Comparison of ENCODE assay signal across 17 cellular contexts in genomic region chr1:102435483-102435882, GRCh38.
"Had no signal": no experiment of that assay in that cellular context is flagged by ENCODE, and none has a peak within 500 bp of the region (broad histone marks: within the 10 kb centered on the region; RNA-seq: fewer than 3 reads in every experiment).

No MANE protein-coding gene starts in this region.

- H3K9me3 ChIP-seq: adrenal gland, gastrocnemius medialis, tibial artery had no signal

- H3K4me3 ChIP-seq: adrenal gland, breast epithelium, coronary artery, gastrocnemius medialis, heart left ventricle, left ventricle myocardium inferior, tibial artery had no signal

- ATAC-seq: activated naive CD4-positive, alpha-beta T cell treated with anti-CD3 and anti-CD28 coated beads, Interleukin-2, amount 50 U/mL, for 72 hours; activated T-cell treated with anti-CD3 and anti-CD28 coated beads, Interleukin-2, amount 50 U/mL, for 72 hours; gastrocnemius medialis; heart left ventricle; stimulated activated naive CD8-positive, alpha-beta T cell treated with anti-CD3 and anti-CD28 coated beads, Interleukin-15, Interleukin-2, amounts not matched to agents 100 U/mL and 50 U/mL, for 24 hours had no signal

- H3K27ac Mint-ChIP-seq: activated naive CD4-positive, alpha-beta T cell treated with anti-CD3 and anti-CD28 coated beads, Interleukin-2, amount 50 U/mL, for 72 hours; activated T-cell treated with anti-CD3 and anti-CD28 coated beads, Interleukin-2, amount 50 U/mL, for 72 hours had no signal

- H3K36me3 Mint-ChIP-seq: activated naive CD4-positive, alpha-beta T cell treated with anti-CD3 and anti-CD28 coated beads, Interleukin-2, amount 50 U/mL, for 72 hours had no signal

- H3K4me3 Mint-ChIP-seq: activated T-cell treated with anti-CD3 and anti-CD28 coated beads, Interleukin-2, amount 50 U/mL, for 72 hours had no signal

- H3K27me3 ChIP-seq: adrenal gland, breast epithelium, gastrocnemius medialis, heart left ventricle, tibial artery had no signal

- H3K4me1 ChIP-seq: adrenal gland, breast epithelium, gastrocnemius medialis, heart left ventricle, left ventricle myocardium inferior, tibial artery had no signal

- H3K36me3 ChIP-seq: adrenal gland, breast epithelium, gastrocnemius medialis, heart left ventricle, left ventricle myocardium inferior, tibial artery had no signal

- H3K27ac ChIP-seq: adrenal gland, breast epithelium, coronary artery, gastrocnemius medialis, heart left ventricle, left ventricle myocardium inferior, tibial artery, VCaP had no signal

- DNase-seq: activated CD4-positive, alpha-beta T cell treated with anti-CD3 and anti-CD28 coated beads for 1 hour; activated gamma-delta T cell treated with Interleukin-2 at 50 U/mL for 16 hours; activated T-cell treated with anti-CD3 and anti-CD28 coated beads, Interleukin-2, amount 50 U/mL, for 72 hours; adrenal gland; gastrocnemius medialis; heart left ventricle; left ventricle myocardium inferior; mammary epithelial cell; occipital lobe; retina; stimulated activated naive CD8-positive, alpha-beta T cell treated with anti-CD3 and anti-CD28 coated beads, Interleukin-15, Interleukin-2, amounts not matched to agents 100 U/mL and 50 U/mL, for 24 hours; substantia nigra; tibial artery had no signal
